In genomic region chr1:203281851-203282661, GRCh38 we compare ENCODE assay signal across 14 cellular contexts. TPM values are rescaled to one million over a fixed set of nuclear protein-coding genes. Genes with fewer than 3 reads are reported as not detected.
DNase-seq lines count a peak whose midpoint lies in the region; ATAC-seq and TF ChIP-seq lines count a peak whose summit lies in the region.
"Had no signal": no experiment of that assay in that cellular context is flagged by ENCODE, and none has a peak within 500 bp of the region (broad histone marks: within the 10 kb centered on the region; RNA-seq: fewer than 3 reads in every experiment).

No MANE protein-coding gene starts in this region.

- H3K36me3 ChIP-seq in colonic mucosa (no peaks in the 10 kb centered on the region), muscle layer of duodenum (ENCODE audit: control insufficient read depth in 1 of 2, insufficient read depth in 2 of 2, low read length in 2 of 2) (no peaks in the 10 kb centered on the region), stomach smooth muscle (ENCODE audit: control insufficient read depth in 2 of 2, insufficient read depth in 2 of 2, low read length in 2 of 2) (no peaks in the 10 kb centered on the region)

- H3K36me3 Mint-ChIP-seq in CD4-positive, alpha-beta T cell (ENCODE audit: low read depth), result no peaks in the 10 kb centered on the region
- H3K36me3 Mint-ChIP-seq: WTC11 had no signal

- H3K9me3 Mint-ChIP-seq in CD4-positive, alpha-beta T cell, result no peaks in the 10 kb centered on the region
- H3K9me3 Mint-ChIP-seq: WTC11 had no signal

- no peaks in the 10 kb centered on the region for H3K27me3 Mint-ChIP-seq in CD4-positive, alpha-beta T cell

- H3K27ac ChIP-seq in colonic mucosa (peak overlapping the region; percentile 42), muscle layer of duodenum (ENCODE audit: low read length) (peak overlapping the region; percentile 62), stomach smooth muscle (ENCODE audit: low read length) (peak overlapping the region; percentile 79)
- H3K27ac ChIP-seq in CD4-positive, alpha-beta T cell (ENCODE audit: low read depth, low read length), result no peak overlapping the region

- no peak overlapping the region for H3K27ac Mint-ChIP-seq in CD4-positive, alpha-beta T cell
- H3K27ac Mint-ChIP-seq: WTC11 had no signal

- H3K4me3 Mint-ChIP-seq in CD4-positive, alpha-beta T cell, result no peak overlapping the region
- H3K4me3 Mint-ChIP-seq: WTC11 had no signal

- H3K9ac ChIP-seq in colonic mucosa (ENCODE audit: low read depth in 2 of 2, low read length in 2 of 2) (peak overlapping the region in 1 of 2 donors; percentile 16), stomach smooth muscle (ENCODE audit: low read length in 2 of 2) (peak overlapping the region; percentile 49 to 64)

- ATAC-seq in CD4-positive, alpha-beta T cell (ENCODE audit: poor library complexity), result no peak
- ATAC-seq: WTC11 had no signal

- no peaks in the 10 kb centered on the region for H3K9me3 ChIP-seq in colonic mucosa
- H3K9me3 ChIP-seq in muscle layer of duodenum (ENCODE audit: control insufficient read depth in 1 of 2, low read length in 2 of 2), result no peaks in the 10 kb centered on the region
- no peaks in the 10 kb centered on the region for H3K9me3 ChIP-seq in stomach smooth muscle (ENCODE audit: control insufficient read depth in 2 of 2, low read length in 2 of 2)
- no peaks in the 10 kb centered on the region for H3K9me3 ChIP-seq in CD4-positive, alpha-beta T cell (ENCODE audit: control insufficient read depth, low read length)

- intact Hi-C loops in colonic mucosa (cut with DNase I), result no loop called here
- intact Hi-C loops in CD4-positive, alpha-beta T cell (cut with DNase I, micrococcal nuclease), result no loop called here

- CTCF ChIA-PET in CD4-positive, alpha-beta T cell (lab: Charles Lee), result interaction anchor here (8.7 kb wide), 1 partner anchor 14 kb away, joined by 60 read pairs; no protein-coding TSS in a partner anchor

- peaks cover 55% of the 10 kb centered on the region for H3K4me1 Mint-ChIP-seq in CD4-positive, alpha-beta T cell (ENCODE audit: low read depth)

- DNase-seq in activated CD8-positive, alpha-beta memory T cell treated with anti-CD3 and anti-CD28 coated beads for 24 hours, result peak; percentile 50
- no peak for DNase-seq in activated CD8-positive, alpha-beta memory T cell treated with anti-CD3 and anti-CD28 coated beads, Interleukin-2, amount 50 U/mL, for 4 hours
- no peak for DNase-seq in colonic mucosa
- no peak for DNase-seq in CD4-positive, alpha-beta T cell
- no peak for DNase-seq in NOMO-1 (lab: John Stamatoyannopoulos, UW; ENCODE audit: unreplicated experiment in 2 of 2)
- no peak for DNase-seq in hypothalamus (lab: John Stamatoyannopoulos, UW)
- DNase-seq: activated gamma-delta T cell treated with Interleukin-2 at 50 U/mL for 16 hours, trophoblast cell had no signal

- no peak overlapping the region for H3K4me3 ChIP-seq in colonic mucosa
- H3K4me3 ChIP-seq in muscle layer of duodenum (ENCODE audit: low read depth in 1 of 2, low read length in 2 of 2), result no peak overlapping the region
- H3K4me3 ChIP-seq in stomach smooth muscle (ENCODE audit: low read length in 2 of 2), result peak overlapping the region; percentile 1 to 22

- POLR2A ChIA-PET in CD4-positive, alpha-beta T cell (lab: Charles Lee), result interaction anchor here (1.0 to 17.7 kb wide), 4 partner anchors 6 to 42 kb away, joined by 3 to 320 read pairs (median 238); partner anchors contain the start of gene BTG2

- H3K27me3 ChIP-seq in colonic mucosa (no peaks in the 10 kb centered on the region), muscle layer of duodenum (ENCODE audit: low read depth, low read length) (no peaks in the 10 kb centered on the region), stomach smooth muscle (ENCODE audit: control insufficient read depth in 1 of 2, insufficient read depth in 2 of 2, low read length in 2 of 2) (no peaks in the 10 kb centered on the region)
- H3K27me3 ChIP-seq in CD4-positive, alpha-beta T cell (ENCODE audit: control insufficient read depth, insufficient read depth, low read length), result no peaks in the 10 kb centered on the region

- H3K4me1 ChIP-seq in colonic mucosa, result peaks cover 15% of the 10 kb centered on the region
- H3K4me1 ChIP-seq in muscle layer of duodenum (ENCODE audit: control insufficient read depth in 1 of 2, insufficient read depth in 2 of 2, low read length in 2 of 2), result peaks cover 31 to 36% of the 10 kb centered on the region in 2 donors
- peaks cover 68% of the 10 kb centered on the region for H3K4me1 ChIP-seq in stomach smooth muscle (ENCODE audit: control insufficient read depth, insufficient read depth, low read length)

- TF ChIP-seq CTCF in colonic mucosa (IDR thresholded peaks at IDR 0.05), result no peak
- TF ChIP-seq CTCF in CD4-positive, alpha-beta T cell (IDR thresholded peaks at IDR 0.05), result no peak

RNA-seq across cellular contexts. Expression of gene BTG2, which starts 23.3 kb away (rescaled TPM):
- 10 to 100 TPM; 66.4 to 88.0 TPM for total RNA-seq in colonic mucosa
- total RNA-seq in CD4-positive, alpha-beta T cell, result 100 to 1,000 TPM; 802 to 849 TPM

RNA-seq across cellular contexts. Expression of gene CHIT1, which starts 52.6 kb away (rescaled TPM):
- total RNA-seq in colonic mucosa, result under 1 TPM in 1 of 2 donors, not detected in 1; 0.30 TPM
- total RNA-seq in CD4-positive, alpha-beta T cell, result 1 to 10 TPM in 1 of 2 experiments, under 1 TPM in 1; 0.58 to 1.1 TPM
- total RNA-seq: fibroblast of lung, NCI-H460, pulmonary artery endothelial cell had no signal

Comparison
In these comparisons a context has a peak if more than half of its experiments do, and no peak if none do; other contexts are left out.
1. H3K4me3 ChIP-seq: peak in stomach smooth muscle (2 of 2); none in colonic mucosa (single experiment) and muscle layer of duodenum (0 of 2).
2. RNA of gene BTG2, which starts 23.3 kb away (total RNA-seq): 802 to 849 TPM in CD4-positive, alpha-beta T cell; 66.4 to 88.0 TPM in colonic mucosa; every median in the first group is over 4 times any median in the second.